ENCODE assay signal across 26 cellular contexts in the genomic region with DNA sequence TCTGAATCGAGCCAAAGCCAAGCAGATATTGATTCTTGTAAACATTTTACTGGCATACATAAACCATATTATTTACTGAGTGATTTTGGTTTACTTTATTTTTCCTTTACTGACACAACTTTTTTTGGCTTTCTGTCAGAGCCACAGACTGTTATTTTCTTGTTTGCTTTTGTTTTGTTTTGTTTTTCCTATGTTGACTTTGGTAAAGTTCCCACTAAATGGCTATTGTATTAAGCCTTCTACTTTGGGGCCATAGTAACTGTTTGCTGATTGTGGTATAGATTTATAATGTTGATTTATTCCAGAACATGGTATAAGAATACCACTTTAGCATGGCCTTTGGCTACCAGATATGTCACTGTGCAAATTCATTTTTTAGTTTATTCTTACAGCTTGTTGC.
"Had no signal": no experiment of that assay in that cellular context is flagged by ENCODE, and none has a peak within 500 bp of the region (broad histone marks: within the 10 kb centered on the region; RNA-seq: fewer than 3 reads in every experiment).

No MANE protein-coding gene starts in this region.

- DNase-seq: cortex of kidney; effector memory CD8-positive, alpha-beta T cell; foreskin fibroblast; gastrocnemius medialis; head of caudate nucleus; kidney; natural killer cell; occipital lobe; ovary; posterior cingulate gyrus; psoas muscle; right cardiac atrium; sigmoid colon; stimulated activated CD4-positive, alpha-beta T cell treated with anti-CD3 and anti-CD28 coated beads, Interleukin-2, amount 100 ng/mL, for 24 hours; stimulated activated CD4-positive, alpha-beta T cell treated with anti-CD3 and anti-CD28 coated beads, Interleukin-4, amount 100 ng/mL, for 4 hours; stimulated activated naive CD8-positive, alpha-beta T cell treated with anti-CD3 and anti-CD28 coated beads, Interleukin-15, Interleukin-2, amounts not matched to agents 100 U/mL and 50 U/mL, for 24 hours; substantia nigra; testis; tibial artery; upper lobe of left lung had no signal

- H3K27ac ChIP-seq: epithelial cell of prostate, gastrocnemius medialis, ovary, psoas muscle, sigmoid colon, testis, tibial artery, upper lobe of left lung had no signal

- ATAC-seq: effector memory CD8-positive, alpha-beta T cell; esophagus mucosa; gastrocnemius medialis; left lobe of liver; natural killer cell; psoas muscle; right cardiac atrium; stimulated activated memory B cell treated with anti-CD40 and anti-IgM and Interleukin-4, amounts not matched to agents 10 μg/mL and 1 μg/mL and 100 μg/mL, for 72 hours; stimulated activated naive CD8-positive, alpha-beta T cell treated with anti-CD3 and anti-CD28 coated beads, Interleukin-15, Interleukin-2, amounts not matched to agents 100 U/mL and 50 U/mL, for 24 hours had no signal

- H3K4me3 ChIP-seq: gastrocnemius medialis, lung, ovary, psoas muscle, sigmoid colon, testis, tibial artery, upper lobe of left lung had no signal

- FAIRE-seq: kidney, urothelium cell line had no signal
